9 cellular contexts compared by ENCODE assay signal in the genomic region with DNA sequence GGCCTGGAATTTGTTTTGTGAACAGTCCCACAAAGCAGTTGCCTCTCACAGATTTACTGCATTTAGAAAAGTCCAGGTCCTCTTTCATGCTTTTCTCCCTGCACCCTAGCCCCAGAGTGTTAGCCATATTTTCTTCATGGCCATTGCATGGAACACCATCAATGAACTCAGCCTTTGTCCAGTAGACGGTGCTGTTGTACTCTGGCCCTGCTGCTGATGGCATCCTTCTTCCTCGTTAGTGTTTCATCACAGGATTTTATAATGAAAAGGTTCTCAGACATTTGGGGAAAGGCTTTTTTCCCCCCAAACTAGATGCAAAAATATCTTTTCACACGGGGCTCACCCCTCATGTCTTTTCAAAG.
DNase-seq lines count a peak whose midpoint lies in the region; ATAC-seq, FAIRE-seq and TF ChIP-seq lines count a peak whose summit lies in the region.
"Had no signal": no experiment of that assay in that cellular context is flagged by ENCODE, and none has a peak within 500 bp of the region (broad histone marks: within the 10 kb centered on the region; RNA-seq: fewer than 3 reads in every experiment).

No MANE protein-coding gene starts in this region.

- H3K36me3 ChIP-seq in OCI-LY3 (replicated peaks; ENCODE audit: low read depth, low read length) (no peaks in the 10 kb centered on the region), astrocyte (ENCODE audit: insufficient read depth, low read length) (no peaks in the 10 kb centered on the region), stomach (no peaks in the 10 kb centered on the region)

- H3K27me3 Mint-ChIP-seq in astrocyte (ENCODE audit: low read depth, unreplicated experiment) = no peaks in the 10 kb centered on the region
- H3K27me3 Mint-ChIP-seq: naive B cell had no signal

- H3K4me3 ChIP-seq in OCI-LY3 (ENCODE audit: low read length) (no peak overlapping the region), astrocyte (ENCODE audit: insufficient read depth, low read depth, low read length) (no peak overlapping the region), stomach (no peak overlapping the region)

- WGBS in stomach, 5 donors = 32 to 48% (median 37%) methylated on average over 3 of the region's 3 CpGs

- no peak overlapping the region for H3K4me2 ChIP-seq in OCI-LY3 (ENCODE audit: low read length)
- no peak overlapping the region for H3K4me2 ChIP-seq in astrocyte (ENCODE audit: low read length)

- no peaks in the 10 kb centered on the region for H3K9me3 Mint-ChIP-seq in astrocyte (ENCODE audit: unreplicated experiment)
- H3K9me3 Mint-ChIP-seq: naive B cell had no signal

- H3K79me2 ChIP-seq in OCI-LY3 (ENCODE audit: low read length) = no peaks in the 10 kb centered on the region
- H3K79me2 ChIP-seq in astrocyte (ENCODE audit: insufficient read depth, low read length) = no peaks in the 10 kb centered on the region

- H3K4me1 Mint-ChIP-seq in astrocyte (ENCODE audit: low read depth, unreplicated experiment) = peaks cover 12% of the 10 kb centered on the region

- no peak for TF ChIP-seq EP300 in stomach (IDR thresholded peaks at IDR 0.05)

- H3K9me3 ChIP-seq in OCI-LY3 (ENCODE audit: insufficient read depth, low read length) = no peaks in the 10 kb centered on the region
- H3K9me3 ChIP-seq in astrocyte (ENCODE audit: insufficient read depth, low read depth, low read length) = no peaks in the 10 kb centered on the region
- H3K9me3 ChIP-seq in stomach = no peaks in the 10 kb centered on the region

- no peaks in the 10 kb centered on the region for H3K36me3 Mint-ChIP-seq in astrocyte (ENCODE audit: low read depth, unreplicated experiment)
- H3K36me3 Mint-ChIP-seq: naive B cell had no signal

- no peak for TF ChIP-seq POLR2A in stomach (IDR thresholded peaks at IDR 0.05)

- FAIRE-seq in astrocyte (lab: Jason Lieb, UNC) = no peak

- H4K20me1 ChIP-seq in OCI-LY3 (ENCODE audit: insufficient read depth, low read length) (no peaks in the 10 kb centered on the region), astrocyte (ENCODE audit: insufficient read depth, low read length) (no peaks in the 10 kb centered on the region)

- H3K27me3 ChIP-seq in OCI-LY3 (ENCODE audit: low read depth, low read length) (0 out of 2 replicates have a peak, but pooled peaks cover 3% of the 10 kb centered on the region), astrocyte (ENCODE audit: insufficient read depth, low read length) (no peaks in the 10 kb centered on the region), stomach (no peaks in the 10 kb centered on the region)

- H3K9ac ChIP-seq in OCI-LY3 (ENCODE audit: low read length) (no peak overlapping the region), astrocyte (ENCODE audit: low read length) (no peak overlapping the region)

- H2AFZ ChIP-seq in OCI-LY3 (ENCODE audit: low read depth, low read length) (peak overlapping the region; percentile 85), astrocyte (ENCODE audit: low read depth, low read length) (no peak overlapping the region)

- H3K27ac ChIP-seq in OCI-LY3 (ENCODE audit: low read length) = no peak overlapping the region
- H3K27ac ChIP-seq in astrocyte (ENCODE audit: low read depth, low read length) = no peak overlapping the region
- no peak overlapping the region for H3K27ac ChIP-seq in stomach

- TF ChIP-seq CTCF in OCI-LY3 (IDR thresholded peaks at IDR 0.05; ENCODE audit: low read depth, low read length) (peak; percentile 85), astrocyte (IDR thresholded peaks at IDR 0.05; ENCODE audit: insufficient read depth, low read depth, low read length) (peak; percentile 49), stomach (IDR thresholded peaks at IDR 0.05) (peak in 3 of 7 experiments; percentile 23 to 43 (median 39))

- no peak overlapping the region for H3K4me3 Mint-ChIP-seq in astrocyte (ENCODE audit: unreplicated experiment)
- H3K4me3 Mint-ChIP-seq: naive B cell had no signal

- no peak overlapping the region for H3K27ac Mint-ChIP-seq in astrocyte (ENCODE audit: unreplicated experiment)
- H3K27ac Mint-ChIP-seq: naive B cell had no signal

- DNase-seq in COLO829 (ENCODE audit: low spot score) (peak; percentile 68), Kasumi-1 (lab: John Stamatoyannopoulos, UW) (peak; percentile 62 to 77), astrocyte (ENCODE audit: low read depth) (no peak), iris pigment epithelial cell (ENCODE audit: low read depth) (peak; percentile 38), stomach (no peak)
- DNase-seq in stimulated activated CD8-positive, alpha-beta memory T cell treated with anti-CD3 and anti-CD28 coated beads, Interleukin-4, amount 100 ng/mL, for 24 hours (ENCODE audit: low read depth) = peak; percentile 9
- DNase-seq: naive B cell had no signal

- peak; percentile 94 for ATAC-seq in GM19351 (IDR thresholded peaks at IDR 0.05; ENCODE audit: unreplicated experiment)

- peaks cover 6% of the 10 kb centered on the region; the same call in 1 of the 2 replicates for H3K4me1 ChIP-seq in OCI-LY3 (ENCODE audit: low read length)
- no peaks in the 10 kb centered on the region for H3K4me1 ChIP-seq in astrocyte (ENCODE audit: insufficient read depth, low read length)
- peaks cover 0 to 6% (median 3%) of the 10 kb centered on the region in 4 donors for H3K4me1 ChIP-seq in stomach

- intact Hi-C loops in stomach (cut with DNase I; ENCODE audit: low total_unique reads) = no loop called here

Comparison
In these comparisons a context has a peak if more than half of its experiments do, and no peak if none do; other contexts are left out.
1. DNase-seq: peak in COLO829 (single experiment), Kasumi-1 (2 of 2), iris pigment epithelial cell (single experiment) and stimulated activated CD8-positive, alpha-beta memory T cell treated with anti-CD3 and anti-CD28 coated beads, Interleukin-4, amount 100 ng/mL, for 24 hours (single experiment); none in astrocyte (single experiment) and stomach (single experiment).